24 cellular contexts compared by ENCODE assay signal in genomic region chr14:68132722-68133121, GRCh38.
"Had no signal": no experiment of that assay in that cellular context is flagged by ENCODE, and none has a peak within 500 bp of the region (broad histone marks: within the 10 kb centered on the region; RNA-seq: fewer than 3 reads in every experiment).

No MANE protein-coding gene starts in this region.

- H3K9me3 ChIP-seq: esophagus muscularis mucosa, tibial nerve had no signal

- H3K36me3 ChIP-seq: esophagus muscularis mucosa, tibial nerve had no signal

- DNase-seq: activated CD4-positive, alpha-beta memory T cell treated with anti-CD3 and anti-CD28 coated beads for 36 hours; activated CD4-positive, alpha-beta T cell treated with anti-CD3 and anti-CD28 coated beads for 4 hours; activated CD4-positive, CD25-positive, alpha-beta regulatory T cell; activated naive CD4-positive, alpha-beta T cell treated with Interleukin-2 at 50 U/mL for 16 hours; activated naive CD8-positive, alpha-beta T cell treated with anti-CD3 and anti-CD28 coated beads for 36 hours; activated T-cell treated with anti-CD3 and anti-CD28 coated beads, Interleukin-2, amount 50 U/mL, for 48 hours; cerebellar nuclear complex; glutamatergic neuron; immature natural killer cell; nucleus accumbens; posterior cingulate gyrus; retina; stimulated activated CD4-positive, alpha-beta T cell treated with anti-CD3 and anti-CD28 coated beads, Interleukin-4, amount 100 ng/mL, for 24 hours; stimulated activated naive CD8-positive, alpha-beta T cell treated with anti-CD3 and anti-CD28 coated beads, Interleukin-15, Interleukin-2, amounts not matched to agents 100 U/mL and 50 U/mL, for 24 hours; substantia nigra; SW 1271; T-helper 17 cell had no signal

- H3K27me3 ChIP-seq: esophagus muscularis mucosa, hepatocyte, tibial nerve had no signal

- H3K4me3 ChIP-seq: coronary artery, esophagus muscularis mucosa, hepatocyte, lung, tibial nerve had no signal

- H3K36me3 Mint-ChIP-seq: activated CD4-positive, alpha-beta memory T cell treated with anti-CD3 and anti-CD28 coated beads for 36 hours; activated naive CD8-positive, alpha-beta T cell treated with anti-CD3 and anti-CD28 coated beads for 36 hours; immature natural killer cell; natural killer cell treated with Interleukin-12 subunit alpha and Interleukin-12 subunit beta and Interleukin-15 and Interleukin-18, amount 100 ng/mL, for 72 hours had no signal

- ATAC-seq: left lobe of liver; natural killer cell treated with Interleukin-12 subunit alpha and Interleukin-12 subunit beta and Interleukin-15 and Interleukin-18, amount 100 ng/mL, for 72 hours; stimulated activated naive CD8-positive, alpha-beta T cell treated with anti-CD3 and anti-CD28 coated beads, Interleukin-15, Interleukin-2, amounts not matched to agents 100 U/mL and 50 U/mL, for 24 hours; T-helper 17 cell had no signal

- H3K4me3 Mint-ChIP-seq: activated CD4-positive, alpha-beta memory T cell treated with anti-CD3 and anti-CD28 coated beads for 36 hours; activated naive CD8-positive, alpha-beta T cell treated with anti-CD3 and anti-CD28 coated beads for 36 hours; immature natural killer cell; natural killer cell treated with Interleukin-12 subunit alpha and Interleukin-12 subunit beta and Interleukin-15 and Interleukin-18, amount 100 ng/mL, for 72 hours; T-helper 17 cell had no signal

- H3K9me3 Mint-ChIP-seq: activated CD4-positive, alpha-beta memory T cell treated with anti-CD3 and anti-CD28 coated beads for 36 hours; activated naive CD8-positive, alpha-beta T cell treated with anti-CD3 and anti-CD28 coated beads for 36 hours; immature natural killer cell; natural killer cell treated with Interleukin-12 subunit alpha and Interleukin-12 subunit beta and Interleukin-15 and Interleukin-18, amount 100 ng/mL, for 72 hours had no signal

- H3K27ac ChIP-seq: coronary artery, hepatocyte had no signal

- H3K27me3 Mint-ChIP-seq: activated CD4-positive, alpha-beta memory T cell treated with anti-CD3 and anti-CD28 coated beads for 36 hours; activated naive CD8-positive, alpha-beta T cell treated with anti-CD3 and anti-CD28 coated beads for 36 hours; natural killer cell treated with Interleukin-12 subunit alpha and Interleukin-12 subunit beta and Interleukin-15 and Interleukin-18, amount 100 ng/mL, for 72 hours; T-helper 17 cell had no signal

- H3K27ac Mint-ChIP-seq: activated CD4-positive, alpha-beta memory T cell treated with anti-CD3 and anti-CD28 coated beads for 36 hours; activated naive CD8-positive, alpha-beta T cell treated with anti-CD3 and anti-CD28 coated beads for 36 hours; immature natural killer cell; natural killer cell treated with Interleukin-12 subunit alpha and Interleukin-12 subunit beta and Interleukin-15 and Interleukin-18, amount 100 ng/mL, for 72 hours; T-helper 17 cell had no signal
